In genomic region chr9:31847963-31848362, GRCh38 we compare ENCODE assay signal across 20 cellular contexts.
"Had no signal": no experiment of that assay in that cellular context is flagged by ENCODE, and none has a peak within 500 bp of the region (broad histone marks: within the 10 kb centered on the region; RNA-seq: fewer than 3 reads in every experiment).

No MANE protein-coding gene starts in this region.

- H3K27me3 ChIP-seq: body of pancreas, cardiac muscle cell, heart right ventricle, transverse colon had no signal

- H3K36me3 ChIP-seq: cardiac muscle cell, heart right ventricle, transverse colon had no signal

- H3K9ac ChIP-seq: parathyroid adenoma had no signal

- H3K4me1 ChIP-seq: body of pancreas, heart right ventricle, parathyroid adenoma, transverse colon had no signal

- H3K27ac ChIP-seq: body of pancreas, cardiac muscle cell, epithelial cell of prostate, heart right ventricle, parathyroid adenoma, transverse colon had no signal

- ATAC-seq: activated T-cell treated with anti-CD3 and anti-CD28 coated beads, Interleukin-2, amount 50 U/mL, for 72 hours; body of pancreas; heart right ventricle; left cardiac atrium; right cardiac atrium; stimulated activated memory B cell treated with anti-CD40 and anti-IgM and Interleukin-4, amounts not matched to agents 10 μg/mL and 1 μg/mL and 100 μg/mL, for 72 hours had no signal

- H3K9me3 ChIP-seq: body of pancreas, heart right ventricle, transverse colon had no signal

- H2AFZ ChIP-seq: parathyroid adenoma had no signal

- H3K4me3 ChIP-seq: body of pancreas, cardiac muscle cell, heart right ventricle, transverse colon had no signal

- DNase-seq: activated CD4-positive, alpha-beta memory T cell treated with anti-CD3 and anti-CD28 coated beads for 36 hours; activated CD4-positive, alpha-beta T cell treated with anti-CD3 and anti-CD28 coated beads for 4 hours; activated CD4-positive, CD25-positive, alpha-beta regulatory T cell; activated effector memory CD4-positive, alpha-beta T cell treated with Interleukin-2 at 50 U/mL for 16 hours; activated naive CD4-positive, alpha-beta T cell treated with anti-CD3 and anti-CD28 coated beads for 36 hours; activated T-cell treated with anti-CD3 and anti-CD28 coated beads, Interleukin-2, amount 50 U/mL, for 72 hours; body of pancreas; cortex of kidney; heart right ventricle; islet precursor cell; left cardiac atrium; midbrain; stimulated activated CD4-positive, alpha-beta T cell treated with anti-CD3 and anti-CD28 coated beads, Interleukin-2, amount 100 ng/mL, for 24 hours; T1000; transverse colon had no signal
